12 cellular contexts compared by ENCODE assay signal in the genomic region with DNA sequence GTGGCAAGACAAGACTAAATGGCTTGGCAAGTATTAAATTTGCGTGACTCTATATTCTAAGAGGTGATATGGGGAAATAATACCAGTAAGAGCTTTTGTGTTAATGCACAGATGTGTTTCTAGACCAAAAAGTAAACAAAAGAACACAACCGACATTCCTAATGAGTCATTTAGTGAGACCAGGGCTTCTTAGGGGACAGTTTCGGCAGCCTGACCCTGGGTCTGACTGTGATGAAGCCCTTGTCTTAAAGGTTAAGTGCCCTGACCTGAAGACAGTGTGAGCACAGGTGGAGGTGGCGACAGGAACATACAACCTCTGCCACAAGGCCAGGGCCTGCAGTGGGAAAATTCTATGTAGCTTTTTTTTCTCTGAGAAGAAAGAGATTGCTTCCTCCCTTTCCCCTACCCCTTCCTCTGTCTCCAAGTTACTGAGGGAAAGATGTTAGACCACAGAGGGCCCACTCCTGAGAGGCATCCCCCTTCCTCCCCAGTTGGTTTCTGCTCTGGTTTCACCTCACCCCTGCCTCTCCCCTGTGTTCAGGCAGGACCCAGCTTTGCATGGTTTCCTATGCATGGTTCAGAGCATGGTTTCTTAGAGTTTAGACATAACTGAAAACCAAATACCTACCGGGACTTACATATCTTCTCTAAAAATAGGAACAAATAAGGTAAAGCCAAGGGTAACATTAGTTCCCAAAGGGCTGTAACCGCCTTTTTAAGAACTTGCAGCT. TPM values are rescaled to one million over a fixed set of nuclear protein-coding genes. Genes with fewer than 3 reads are reported as not detected.
DNase-seq lines count a peak whose midpoint lies in the region; ATAC-seq and TF ChIP-seq lines count a peak whose summit lies in the region.
"Had no signal": no experiment of that assay in that cellular context is flagged by ENCODE, and none has a peak within 500 bp of the region (broad histone marks: within the 10 kb centered on the region; RNA-seq: fewer than 3 reads in every experiment).

No MANE protein-coding gene starts in this region.

- no TSS peak for BruUV-seq in Calu3 (replicated peaks; lab: Mats Ljungman, UMichigan)

- peaks cover 20% of the 10 kb centered on the region for H3K4me1 Mint-ChIP-seq in Calu3 (ENCODE audit: low read depth, unreplicated experiment)
- peaks cover 14% of the 10 kb centered on the region for H3K4me1 Mint-ChIP-seq in activated naive CD8-positive, alpha-beta T cell treated with anti-CD3 and anti-CD28 coated beads, Interleukin-2, amount 50 U/mL, for 24 hours

- TF ChIP-seq CTCF in Calu3 (IDR thresholded peaks at IDR 0.05; ENCODE audit: unreplicated experiment) (no peak), GM20000 (IDR thresholded peaks at IDR 0.05; ENCODE audit: extremely low read depth, missing control alignments) (no peak), fibroblast of villous mesenchyme (IDR thresholded peaks at IDR 0.05; ENCODE audit: insufficient read depth, low read depth, low read length) (no peak)

- intact Hi-C loops in Calu3 (cut with micrococcal nuclease; ENCODE audit: unreplicated experiment) = no loop called here

- no peak overlapping the region for H3K4me3 ChIP-seq in fibroblast of villous mesenchyme (ENCODE audit: low read depth, low read length)

- ATAC-seq in activated naive CD8-positive, alpha-beta T cell treated with anti-CD3 and anti-CD28 coated beads, Interleukin-2, amount 50 U/mL, for 24 hours = no peak
- ATAC-seq: activated naive CD4-positive, alpha-beta T cell treated with anti-CD3 and anti-CD28 coated beads, Interleukin-2, amount 50 U/mL, for 72 hours had no signal

- no peaks in the 10 kb centered on the region for H3K27me3 Mint-ChIP-seq in Calu3 (ENCODE audit: unreplicated experiment)
- H3K27me3 Mint-ChIP-seq in activated naive CD8-positive, alpha-beta T cell treated with anti-CD3 and anti-CD28 coated beads, Interleukin-2, amount 50 U/mL, for 24 hours = no peaks in the 10 kb centered on the region

- H3K9me3 Mint-ChIP-seq in Calu3 (ENCODE audit: low read depth, unreplicated experiment) = no peaks in the 10 kb centered on the region
- no peaks in the 10 kb centered on the region for H3K9me3 Mint-ChIP-seq in activated naive CD8-positive, alpha-beta T cell treated with anti-CD3 and anti-CD28 coated beads, Interleukin-2, amount 50 U/mL, for 24 hours
- H3K9me3 Mint-ChIP-seq: activated naive CD4-positive, alpha-beta T cell treated with anti-CD3 and anti-CD28 coated beads, Interleukin-2, amount 50 U/mL, for 72 hours; endodermal cell had no signal

- CTCF ChIA-PET in Calu3 (lab: Charles Lee) = no interaction called here

- peak overlapping the region; percentile 28 for H3K27ac Mint-ChIP-seq in Calu3 (ENCODE audit: unreplicated experiment)
- H3K27ac Mint-ChIP-seq in activated naive CD8-positive, alpha-beta T cell treated with anti-CD3 and anti-CD28 coated beads, Interleukin-2, amount 50 U/mL, for 24 hours = no peak overlapping the region
- H3K27ac Mint-ChIP-seq: endodermal cell had no signal

- peak overlapping the region; percentile 13 for H3K4me3 Mint-ChIP-seq in Calu3 (ENCODE audit: low read depth, unreplicated experiment)
- no peak overlapping the region for H3K4me3 Mint-ChIP-seq in activated naive CD8-positive, alpha-beta T cell treated with anti-CD3 and anti-CD28 coated beads, Interleukin-2, amount 50 U/mL, for 24 hours
- H3K4me3 Mint-ChIP-seq: endodermal cell had no signal

- peak; percentile 11 for DNase-seq in Calu3
- DNase-seq in GM20000 (ENCODE audit: low spot score) = peak; percentile 12
- DNase-seq in HT-29 (ENCODE audit: low spot score) = peak; percentile 18
- peak; percentile 42 for DNase-seq in fibroblast of villous mesenchyme (ENCODE audit: low read depth)
- no peak for DNase-seq in activated CD4-positive, CD25-positive, alpha-beta regulatory T cell treated with anti-CD3 and anti-CD28 coated beads, Interleukin-2, amount 50 U/mL, for 72 hours
- DNase-seq in activated naive CD8-positive, alpha-beta T cell treated with anti-CD3 and anti-CD28 coated beads, Interleukin-2, amount 50 U/mL, for 24 hours = no peak
- DNase-seq in NCI-H2227 treated with DMSO at 0.1 percent for 48 hours (lab: John Stamatoyannopoulos, UW) = no peak
- DNase-seq in NCI-H1092 (lab: John Stamatoyannopoulos, UW) = no peak
- DNase-seq: endodermal cell, kidney glomerular epithelial cell, NCI-H1105 treated with DMSO at 0.1 percent for 48 hours had no signal

- peaks cover 5% of the 10 kb centered on the region for H3K36me3 Mint-ChIP-seq in Calu3 (ENCODE audit: insufficient read depth, unreplicated experiment)
- H3K36me3 Mint-ChIP-seq in activated naive CD8-positive, alpha-beta T cell treated with anti-CD3 and anti-CD28 coated beads, Interleukin-2, amount 50 U/mL, for 24 hours (ENCODE audit: low read depth) = no peaks in the 10 kb centered on the region

RNA-seq across cellular contexts. Expression of a gene that starts 24.9 kb away (rescaled TPM):
- total RNA-seq in Calu3 (2022) = 113 and 131 TPM in 2 replicates
- total RNA-seq in HT-29 (2014; rRNA removed; shearing (Covaris generic)) = 20.2 and 30.7 TPM in 2 replicates
- total RNA-seq in fibroblast of villous mesenchyme = 8.2 and 8.4 TPM in 2 replicates

Comparison
In these comparisons a context has a peak if more than half of its experiments do, and no peak if none do; other contexts are left out.
1. DNase-seq: peak in Calu3 (single experiment), GM20000 (single experiment), HT-29 (single experiment) and fibroblast of villous mesenchyme (single experiment); none in activated CD4-positive, CD25-positive, alpha-beta regulatory T cell treated with anti-CD3 and anti-CD28 coated beads, Interleukin-2, amount 50 U/mL, for 72 hours (single experiment), activated naive CD8-positive, alpha-beta T cell treated with anti-CD3 and anti-CD28 coated beads, Interleukin-2, amount 50 U/mL, for 24 hours (single experiment), NCI-H2227 treated with DMSO at 0.1 percent for 48 hours (single experiment) and NCI-H1092 (single experiment).